16 cellular contexts compared by ENCODE assay signal in genomic region chr4:86356831-86357230, GRCh38. TPM values are rescaled to one million over a fixed set of nuclear protein-coding genes. Genes with fewer than 3 reads are reported as not detected.
DNase-seq lines count a peak whose midpoint lies in the region; ATAC-seq and TF ChIP-seq lines count a peak whose summit lies in the region.
"Had no signal": no experiment of that assay in that cellular context is flagged by ENCODE, and none has a peak within 500 bp of the region (broad histone marks: within the 10 kb centered on the region; RNA-seq: fewer than 3 reads in every experiment).

No MANE protein-coding gene starts in this region.

- no peak overlapping the region for H3K27ac Mint-ChIP-seq in stimulated activated naive B cell treated with anti-CD40 and anti-IgM and Interleukin-4, amounts not matched to agents 10 μg/mL and 1 μg/mL and 100 μg/mL, for 72 hours

- no peak overlapping the region for H2AFZ ChIP-seq in SU-DHL-6 (ENCODE audit: low read depth, low read length, severe bottlenecking)
- no peak overlapping the region for H2AFZ ChIP-seq in neuron (ENCODE audit: low read depth, low read length)

- no peak overlapping the region for H3K4me3 Mint-ChIP-seq in stimulated activated naive B cell treated with anti-CD40 and anti-IgM and Interleukin-4, amounts not matched to agents 10 μg/mL and 1 μg/mL and 100 μg/mL, for 72 hours

- H3K4me3 ChIP-seq in SU-DHL-6 (ENCODE audit: insufficient read depth, low read length, poor library complexity, severe bottlenecking), result no peak overlapping the region
- peak overlapping the region; percentile 96 for H3K4me3 ChIP-seq in neuron (ENCODE audit: low read length)
- H3K4me3 ChIP-seq: Peyer's patch had no signal

- peak; percentile 61 for DNase-seq in Ammon's horn (ENCODE audit: low spot score)
- peak; percentile 60 for DNase-seq in globus pallidus (ENCODE audit: low spot score)
- DNase-seq in activated CD4-positive, alpha-beta T cell treated with anti-CD3 and anti-CD28 coated beads, Interleukin-2, amount 50 U/mL, for 48 hours, result no peak
- DNase-seq in stimulated activated naive B cell treated with anti-CD40 and anti-IgM and Interleukin-4, amounts not matched to agents 10 μg/mL and 1 μg/mL and 100 μg/mL, for 72 hours, result no peak
- DNase-seq: 8988T, DMS 273 treated with DMSO at 0.1 percent for 48 hours, EL, H7, NCI-H1436, NCI-H2227 treated with DMSO at 0.1 percent for 48 hours, Peyer's patch, Right ventricle myocardium superior had no signal

- H3K36me3 Mint-ChIP-seq in stimulated activated naive B cell treated with anti-CD40 and anti-IgM and Interleukin-4, amounts not matched to agents 10 μg/mL and 1 μg/mL and 100 μg/mL, for 72 hours, result no peaks in the 10 kb centered on the region

- no peaks in the 10 kb centered on the region for H3K79me2 ChIP-seq in SU-DHL-6 (ENCODE audit: insufficient read depth, low read length)

- H3K27me3 Mint-ChIP-seq in stimulated activated naive B cell treated with anti-CD40 and anti-IgM and Interleukin-4, amounts not matched to agents 10 μg/mL and 1 μg/mL and 100 μg/mL, for 72 hours, result peaks cover 0 to 5% of the 10 kb centered on the region in 2 donors

- H3K9me3 Mint-ChIP-seq in stimulated activated naive B cell treated with anti-CD40 and anti-IgM and Interleukin-4, amounts not matched to agents 10 μg/mL and 1 μg/mL and 100 μg/mL, for 72 hours, result no peaks in the 10 kb centered on the region

- H3K4me1 ChIP-seq in neuron (ENCODE audit: insufficient read depth, low read length), result peaks cover 37% of the 10 kb centered on the region
- H3K4me1 ChIP-seq: Peyer's patch had no signal

- no peaks in the 10 kb centered on the region for H3F3A ChIP-seq in SU-DHL-6 (ENCODE audit: insufficient read depth)

- peak overlapping the region; percentile 17 for H3K4me2 ChIP-seq in SU-DHL-6 (ENCODE audit: low read depth, low read length, poor library complexity, severe bottlenecking)

- H3K4me1 Mint-ChIP-seq in stimulated activated naive B cell treated with anti-CD40 and anti-IgM and Interleukin-4, amounts not matched to agents 10 μg/mL and 1 μg/mL and 100 μg/mL, for 72 hours, result peaks cover 20 to 34% of the 10 kb centered on the region in 2 donors

- ATAC-seq in stimulated activated naive B cell treated with anti-CD40 and anti-IgM and Interleukin-4, amounts not matched to agents 10 μg/mL and 1 μg/mL and 100 μg/mL, for 72 hours (replicated peaks), result no peak
- ATAC-seq in esophagus mucosa, result no peak
- ATAC-seq in HG02642 (IDR thresholded peaks at IDR 0.05; ENCODE audit: poor library complexity, unreplicated experiment), result no peak

- H3K27ac ChIP-seq in SU-DHL-6 (ENCODE audit: low read depth, low read length), result no peak overlapping the region
- H3K27ac ChIP-seq: Peyer's patch had no signal

- H3K36me3 ChIP-seq in SU-DHL-6 (ENCODE audit: low read length) (no peaks in the 10 kb centered on the region), neuron (ENCODE audit: insufficient read depth, low read length) (peaks cover 30% of the 10 kb centered on the region)
- H3K36me3 ChIP-seq: Peyer's patch had no signal

- H3K9me2 ChIP-seq in SU-DHL-6 (replicated peaks; ENCODE audit: insufficient read depth, low read length), result no peaks in the 10 kb centered on the region

- H3K9ac ChIP-seq in SU-DHL-6 (ENCODE audit: low read length), result no peak overlapping the region

- H3K9me3 ChIP-seq in SU-DHL-6 (ENCODE audit: insufficient read depth, low read length) (no peaks in the 10 kb centered on the region), neuron (ENCODE audit: low read length) (peaks cover 6% of the 10 kb centered on the region)
- H3K9me3 ChIP-seq: Peyer's patch had no signal

- TF ChIP-seq CTCF in SU-DHL-6 (IDR thresholded peaks at IDR 0.05; ENCODE audit: insufficient read depth, low read length, poor library complexity, severe bottlenecking), result no peak

- no peaks in the 10 kb centered on the region for H3K27me3 ChIP-seq in SU-DHL-6 (ENCODE audit: low read length)
- H3K27me3 ChIP-seq in neuron (ENCODE audit: insufficient read depth, low read length), result no peaks in the 10 kb centered on the region
- H3K27me3 ChIP-seq: Peyer's patch had no signal

- H4K20me1 ChIP-seq in SU-DHL-6 (ENCODE audit: low read depth, low read length), result no peaks in the 10 kb centered on the region

RNA-seq across cellular contexts. Expression of gene MAPK10, which starts 3.0 kb away (rescaled TPM):
- 4.3 TPM for total RNA-seq in esophagus mucosa

Comparison
In these comparisons a context has a peak if more than half of its experiments do, and no peak if none do; other contexts are left out.
1. DNase-seq: peak in Ammon's horn (single experiment) and globus pallidus (single experiment); none in activated CD4-positive, alpha-beta T cell treated with anti-CD3 and anti-CD28 coated beads, Interleukin-2, amount 50 U/mL, for 48 hours (0 of 2) and stimulated activated naive B cell treated with anti-CD40 and anti-IgM and Interleukin-4, amounts not matched to agents 10 μg/mL and 1 μg/mL and 100 μg/mL, for 72 hours (single experiment).